Comparison of ENCODE assay signal across 1 cellular context in the genomic region with DNA sequence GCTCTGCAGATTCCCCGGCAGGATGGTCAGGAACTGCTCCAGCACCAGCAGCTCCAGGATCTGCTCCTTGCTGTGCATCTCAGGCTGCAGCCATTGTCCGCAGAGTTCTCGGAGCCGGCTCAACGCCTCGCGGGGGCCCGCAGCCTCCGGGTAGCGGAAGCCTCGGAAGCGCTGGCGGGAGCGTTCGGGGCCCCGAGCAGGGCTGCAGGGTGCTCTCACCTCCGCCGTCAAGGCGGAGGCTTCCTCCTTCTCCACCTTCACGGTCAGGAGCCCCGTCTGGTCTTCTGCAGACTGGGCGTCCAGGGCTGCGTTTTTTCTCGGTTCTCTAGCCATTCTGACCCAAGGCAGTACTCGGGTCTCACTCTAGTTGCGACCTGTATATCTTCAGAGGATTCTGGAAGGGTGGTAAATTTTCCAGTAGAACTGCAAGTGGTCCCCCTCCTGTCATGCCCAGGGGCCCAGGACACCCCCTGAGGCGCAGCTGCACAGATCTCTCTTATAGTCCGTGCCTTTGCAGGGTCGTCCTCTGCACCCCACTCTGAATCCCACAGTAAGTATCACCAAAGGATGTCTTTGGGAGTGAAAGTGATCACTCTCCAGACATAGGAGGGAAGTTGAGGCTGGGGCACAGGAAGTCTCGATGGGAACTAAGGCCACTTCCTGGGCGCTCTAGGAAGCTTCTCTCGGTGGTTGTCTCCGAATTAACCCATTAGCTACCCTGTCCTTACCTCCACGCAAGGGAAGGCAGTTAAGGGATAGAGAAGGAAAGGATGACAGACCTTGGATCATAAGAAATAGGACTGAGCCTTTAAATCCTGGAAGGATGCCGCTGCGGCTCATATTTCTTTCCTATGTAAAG.
TF ChIP-seq lines count a peak whose summit lies in the region.

TSS of gene ZKSCAN4 (minus strand) at position 622 of the 859 bp plus-strand sequence. CDS start at position 333, 289 bp downstream.

TF ChIP-seq in HepG2, 621 proteins besides CTCF, POLR2A, EP300 and RAD21 (continued from another document and continues in another):
- TF ChIP-seq, protein P1, sequence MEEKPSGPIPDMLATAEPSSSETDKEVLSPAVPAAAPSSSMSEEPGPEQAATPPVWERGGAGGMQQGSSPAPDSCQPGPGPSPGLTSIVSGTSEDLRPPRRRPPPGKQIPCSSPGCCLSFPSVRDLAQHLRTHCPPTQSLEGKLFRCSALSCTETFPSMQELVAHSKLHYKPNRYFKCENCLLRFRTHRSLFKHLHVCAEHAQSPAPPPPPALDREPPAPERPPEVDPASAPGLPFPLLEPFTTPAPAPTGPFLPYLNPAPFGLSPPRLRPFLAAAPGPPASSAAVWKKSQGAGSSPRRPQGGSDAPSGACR (CRISPR knock-in tag; IDR thresholded peaks at IDR 0.05): peak; percentile 81
- TF ChIP-seq ZNF569 (CRISPR knock-in tag; IDR thresholded peaks at IDR 0.05; ENCODE audit: borderline replicate concordance): no peak
- TF ChIP-seq SRSF9 (IDR thresholded peaks at IDR 0.05; ENCODE audit: borderline replicate concordance, insufficient read depth, low read depth, low read length, poor library complexity, severe bottlenecking): no peak
- no peak for TF ChIP-seq KDM6A (CRISPR knock-in tag; IDR thresholded peaks at IDR 0.05; ENCODE audit: low read depth)
- no peak for TF ChIP-seq ZNF780A (CRISPR knock-in tag; IDR thresholded peaks at IDR 0.05)
- TF ChIP-seq SKI (IDR thresholded peaks at IDR 0.05; ENCODE audit: partially characterized antibody): peak; percentile 68
- no peak; the same call in 1 of the 2 replicates for TF ChIP-seq ZNF607 (CRISPR knock-in tag; IDR thresholded peaks at IDR 0.05; ENCODE audit: borderline replicate concordance)
- TF ChIP-seq YY1 (IDR thresholded peaks at IDR 0.05; ENCODE audit: insufficient read depth, insufficient replicate concordance, low read depth, low read length): peak; percentile 47
- TF ChIP-seq FOXP1 (IDR thresholded peaks at IDR 0.05): no peak
- TF ChIP-seq FOXP1 (CRISPR knock-in tag; IDR thresholded peaks at IDR 0.05): no peak
- peak; percentile 39; the same call in 1 of the 2 replicates for TF ChIP-seq NR2F6 (IDR thresholded peaks at IDR 0.05)
- peak; percentile 52; the same call in 1 of the 2 replicates for TF ChIP-seq NR2F6 (CRISPR knock-in tag; IDR thresholded peaks at IDR 0.05)
- peak; percentile 98 for TF ChIP-seq YEATS2 (CRISPR knock-in tag; IDR thresholded peaks at IDR 0.05; ENCODE audit: borderline replicate concordance)
- TF ChIP-seq MAX (IDR thresholded peaks at IDR 0.05): peak; percentile 36; the same call in 1 of the 2 replicates
- TF ChIP-seq AHR (CRISPR knock-in tag; IDR thresholded peaks at IDR 0.05): no peak
- no peak for TF ChIP-seq PCBP2 (optimal IDR thresholded peaks at IDR 0.05; ENCODE audit: low read depth, low read length, poor library complexity, severe bottlenecking)
- TF ChIP-seq NFE2 (CRISPR knock-in tag; IDR thresholded peaks at IDR 0.05): no peak
- peak; percentile 100 for TF ChIP-seq ZNF574 (CRISPR knock-in tag; IDR thresholded peaks at IDR 0.05)
- peak; percentile 93; the same call in 1 of the 2 replicates for TF ChIP-seq HDAC1 (CRISPR knock-in tag; IDR thresholded peaks at IDR 0.05)
- TF ChIP-seq CCDC6 (CRISPR knock-in tag; IDR thresholded peaks at IDR 0.05): peak; percentile 53; the same call in 1 of the 2 replicates
- peak; percentile 80 for TF ChIP-seq POLR2G (IDR thresholded peaks at IDR 0.05; ENCODE audit: low read depth, low read length)
- no peak for TF ChIP-seq ZNF253 (CRISPR knock-in tag; IDR thresholded peaks at IDR 0.05; ENCODE audit: borderline replicate concordance)
- no peak for TF ChIP-seq CENPT (CRISPR knock-in tag; IDR thresholded peaks at IDR 0.05; ENCODE audit: low read depth)
- TF ChIP-seq FOXM1 (CRISPR knock-in tag; IDR thresholded peaks at IDR 0.05): no peak
- peak; percentile 94 for TF ChIP-seq ELF1 (CRISPR knock-in tag; IDR thresholded peaks at IDR 0.05)
- TF ChIP-seq FOXA3 (CRISPR knock-in tag; IDR thresholded peaks at IDR 0.05): peak; percentile 68
- TF ChIP-seq NCOA5 (CRISPR knock-in tag; IDR thresholded peaks at IDR 0.05): no peak
- TF ChIP-seq, protein P2, sequence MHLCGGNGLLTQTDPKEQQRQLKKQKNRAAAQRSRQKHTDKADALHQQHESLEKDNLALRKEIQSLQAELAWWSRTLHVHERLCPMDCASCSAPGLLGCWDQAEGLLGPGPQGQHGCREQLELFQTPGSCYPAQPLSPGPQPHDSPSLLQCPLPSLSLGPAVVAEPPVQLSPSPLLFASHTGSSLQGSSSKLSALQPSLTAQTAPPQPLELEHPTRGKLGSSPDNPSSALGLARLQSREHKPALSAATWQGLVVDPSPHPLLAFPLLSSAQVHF (CRISPR knock-in tag; IDR thresholded peaks at IDR 0.05): no peak
- no peak for TF ChIP-seq ZSCAN20 (CRISPR knock-in tag; IDR thresholded peaks at IDR 0.05; ENCODE audit: borderline replicate concordance)
- TF ChIP-seq, protein P3, sequence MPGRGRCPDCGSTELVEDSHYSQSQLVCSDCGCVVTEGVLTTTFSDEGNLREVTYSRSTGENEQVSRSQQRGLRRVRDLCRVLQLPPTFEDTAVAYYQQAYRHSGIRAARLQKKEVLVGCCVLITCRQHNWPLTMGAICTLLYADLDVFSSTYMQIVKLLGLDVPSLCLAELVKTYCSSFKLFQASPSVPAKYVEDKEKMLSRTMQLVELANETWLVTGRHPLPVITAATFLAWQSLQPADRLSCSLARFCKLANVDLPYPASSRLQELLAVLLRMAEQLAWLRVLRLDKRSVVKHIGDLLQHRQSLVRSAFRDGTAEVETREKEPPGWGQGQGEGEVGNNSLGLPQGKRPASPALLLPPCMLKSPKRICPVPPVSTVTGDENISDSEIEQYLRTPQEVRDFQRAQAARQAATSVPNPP (CRISPR knock-in tag; IDR thresholded peaks at IDR 0.05): no peak
- TF ChIP-seq ZNF589 (CRISPR knock-in tag; conservative IDR thresholded peaks at IDR 0.05): no peak; the same call in 1 of the 2 replicates
- no peak for TF ChIP-seq AFF4 (CRISPR knock-in tag; IDR thresholded peaks at IDR 0.05)
- TF ChIP-seq SMAD3 (CRISPR knock-in tag; IDR thresholded peaks at IDR 0.05): peak; percentile 93
- TF ChIP-seq MXI1 (IDR thresholded peaks at IDR 0.05; ENCODE audit: borderline replicate concordance, low read depth, low read length): peak; percentile 63; the same call in 1 of the 3 replicates
- TF ChIP-seq ZBTB3 (CRISPR knock-in tag; IDR thresholded peaks at IDR 0.05; ENCODE audit: borderline replicate concordance, low read depth): no peak
- peak; percentile 94 for TF ChIP-seq HDAC2 (CRISPR knock-in tag; IDR thresholded peaks at IDR 0.05)
- peak; percentile 40 for TF ChIP-seq AGO2 (optimal IDR thresholded peaks at IDR 0.05; ENCODE audit: low read depth, low read length)
- no peak; the same call in 1 of the 2 replicates for TF ChIP-seq HHEX (CRISPR knock-in tag; IDR thresholded peaks at IDR 0.05)
- no peak for TF ChIP-seq ZFP62 (CRISPR knock-in tag; IDR thresholded peaks at IDR 0.05)
- no peak for TF ChIP-seq ZNF234 (CRISPR knock-in tag; conservative IDR thresholded peaks at IDR 0.05)
- no peak for TF ChIP-seq TBX3 (IDR thresholded peaks at IDR 0.05; ENCODE audit: borderline replicate concordance)
- TF ChIP-seq, protein P4, sequence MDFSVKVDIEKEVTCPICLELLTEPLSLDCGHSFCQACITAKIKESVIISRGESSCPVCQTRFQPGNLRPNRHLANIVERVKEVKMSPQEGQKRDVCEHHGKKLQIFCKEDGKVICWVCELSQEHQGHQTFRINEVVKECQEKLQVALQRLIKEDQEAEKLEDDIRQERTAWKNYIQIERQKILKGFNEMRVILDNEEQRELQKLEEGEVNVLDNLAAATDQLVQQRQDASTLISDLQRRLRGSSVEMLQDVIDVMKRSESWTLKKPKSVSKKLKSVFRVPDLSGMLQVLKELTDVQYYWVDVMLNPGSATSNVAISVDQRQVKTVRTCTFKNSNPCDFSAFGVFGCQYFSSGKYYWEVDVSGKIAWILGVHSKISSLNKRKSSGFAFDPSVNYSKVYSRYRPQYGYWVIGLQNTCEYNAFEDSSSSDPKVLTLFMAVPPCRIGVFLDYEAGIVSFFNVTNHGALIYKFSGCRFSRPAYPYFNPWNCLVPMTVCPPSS (IDR thresholded peaks at IDR 0.05): no peak
- TF ChIP-seq ZNF33B (CRISPR knock-in tag; IDR thresholded peaks at IDR 0.05): no peak
- TF ChIP-seq SETDB1 (CRISPR knock-in tag; IDR thresholded peaks at IDR 0.05; ENCODE audit: borderline replicate concordance): no peak
- TF ChIP-seq ZNF317 (CRISPR knock-in tag; IDR thresholded peaks at IDR 0.05): no peak
- TF ChIP-seq ZNF775 (CRISPR knock-in tag; IDR thresholded peaks at IDR 0.05; ENCODE audit: borderline replicate concordance): no peak
- TF ChIP-seq LCORL (IDR thresholded peaks at IDR 0.05): no peak
- TF ChIP-seq LCORL (CRISPR knock-in tag; IDR thresholded peaks at IDR 0.05): peak; percentile 56; the same call in 1 of the 2 replicates
- TF ChIP-seq ZNF629 (CRISPR knock-in tag; conservative IDR thresholded peaks at IDR 0.05): 0 out of 2 replicates have a peak, but pooled peaks have one; percentile 7
- peak; percentile 99 for TF ChIP-seq SAP130 (CRISPR knock-in tag; IDR thresholded peaks at IDR 0.05; ENCODE audit: low read depth)
- peak; percentile 41 for TF ChIP-seq AGO1 (IDR thresholded peaks at IDR 0.05; ENCODE audit: low read depth, low read length, poor library complexity, severe bottlenecking)
- TF ChIP-seq ZNF205 (CRISPR knock-in tag; IDR thresholded peaks at IDR 0.05): peak; percentile 58; the same call in 1 of the 2 replicates
- TF ChIP-seq JDP2 (CRISPR knock-in tag; IDR thresholded peaks at IDR 0.05; ENCODE audit: borderline replicate concordance): no peak
- TF ChIP-seq RBM22 (optimal IDR thresholded peaks at IDR 0.05; ENCODE audit: low read length): no peak
- TF ChIP-seq, protein P5, sequence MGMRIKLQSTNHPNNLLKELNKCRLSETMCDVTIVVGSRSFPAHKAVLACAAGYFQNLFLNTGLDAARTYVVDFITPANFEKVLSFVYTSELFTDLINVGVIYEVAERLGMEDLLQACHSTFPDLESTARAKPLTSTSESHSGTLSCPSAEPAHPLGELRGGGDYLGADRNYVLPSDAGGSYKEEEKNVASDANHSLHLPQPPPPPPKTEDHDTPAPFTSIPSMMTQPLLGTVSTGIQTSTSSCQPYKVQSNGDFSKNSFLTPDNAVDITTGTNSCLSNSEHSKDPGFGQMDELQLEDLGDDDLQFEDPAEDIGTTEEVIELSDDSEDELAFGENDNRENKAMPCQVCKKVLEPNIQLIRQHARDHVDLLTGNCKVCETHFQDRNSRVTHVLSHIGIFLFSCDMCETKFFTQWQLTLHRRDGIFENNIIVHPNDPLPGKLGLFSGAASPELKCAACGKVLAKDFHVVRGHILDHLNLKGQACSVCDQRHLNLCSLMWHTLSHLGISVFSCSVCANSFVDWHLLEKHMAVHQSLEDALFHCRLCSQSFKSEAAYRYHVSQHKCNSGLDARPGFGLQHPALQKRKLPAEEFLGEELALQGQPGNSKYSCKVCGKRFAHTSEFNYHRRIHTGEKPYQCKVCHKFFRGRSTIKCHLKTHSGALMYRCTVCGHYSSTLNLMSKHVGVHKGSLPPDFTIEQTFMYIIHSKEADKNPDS (CRISPR knock-in tag; IDR thresholded peaks at IDR 0.05): no peak
- TF ChIP-seq PHF20 (CRISPR knock-in tag; IDR thresholded peaks at IDR 0.05): peak; percentile 99
- peak; percentile 87 for TF ChIP-seq POLR2AphosphoS5 (IDR thresholded peaks at IDR 0.05; ENCODE audit: low read depth, low read length)
- TF ChIP-seq XRCC5 (optimal IDR thresholded peaks at IDR 0.05; ENCODE audit: low read length): peak; percentile 93
- TF ChIP-seq HNRNPUL1 (IDR thresholded peaks at IDR 0.05; ENCODE audit: low read depth, low read length): no peak
- 0 out of 2 replicates have a peak, but pooled peaks have one; percentile 56 for TF ChIP-seq XBP1 (CRISPR knock-in tag; IDR thresholded peaks at IDR 0.05)
- TF ChIP-seq ZNF484 (CRISPR knock-in tag; IDR thresholded peaks at IDR 0.05; ENCODE audit: borderline replicate concordance, low read depth): no peak
